1 cellular context compared by ENCODE assay signal in the genomic region with DNA sequence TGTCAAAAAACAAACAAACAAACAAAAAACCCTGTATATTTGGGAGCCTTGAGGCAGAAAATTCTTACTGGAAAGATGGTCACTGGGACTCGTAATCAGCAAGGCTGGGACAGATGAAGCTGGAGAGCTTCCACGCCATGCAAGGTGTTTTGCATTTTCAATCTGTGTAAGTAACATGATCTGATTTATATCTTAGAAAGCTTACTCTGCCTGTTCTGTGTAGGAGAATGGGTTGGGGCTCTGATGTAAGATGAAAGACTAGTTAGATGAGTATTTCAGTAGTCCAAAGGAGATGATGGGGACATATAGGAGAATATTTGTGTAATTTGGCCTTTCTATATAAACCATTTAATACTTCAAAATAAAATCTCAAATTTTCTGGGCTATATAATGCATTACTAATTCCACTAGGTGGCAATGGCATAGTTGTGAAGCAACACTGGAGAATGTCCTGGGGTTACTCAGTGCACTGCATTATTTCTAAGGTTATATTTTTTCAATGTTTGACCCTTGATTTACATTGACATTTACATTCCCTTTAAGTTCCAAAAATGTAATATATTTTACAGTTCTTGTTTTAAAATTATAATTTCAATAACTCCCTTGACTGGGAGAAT.
TF ChIP-seq lines count a peak whose summit lies in the region.

No MANE protein-coding gene starts in this region.

TF ChIP-seq in GM23338, 12 proteins besides CTCF, POLR2A, EP300 and RAD21 (continued from another document):
- TF ChIP-seq, protein P1, sequence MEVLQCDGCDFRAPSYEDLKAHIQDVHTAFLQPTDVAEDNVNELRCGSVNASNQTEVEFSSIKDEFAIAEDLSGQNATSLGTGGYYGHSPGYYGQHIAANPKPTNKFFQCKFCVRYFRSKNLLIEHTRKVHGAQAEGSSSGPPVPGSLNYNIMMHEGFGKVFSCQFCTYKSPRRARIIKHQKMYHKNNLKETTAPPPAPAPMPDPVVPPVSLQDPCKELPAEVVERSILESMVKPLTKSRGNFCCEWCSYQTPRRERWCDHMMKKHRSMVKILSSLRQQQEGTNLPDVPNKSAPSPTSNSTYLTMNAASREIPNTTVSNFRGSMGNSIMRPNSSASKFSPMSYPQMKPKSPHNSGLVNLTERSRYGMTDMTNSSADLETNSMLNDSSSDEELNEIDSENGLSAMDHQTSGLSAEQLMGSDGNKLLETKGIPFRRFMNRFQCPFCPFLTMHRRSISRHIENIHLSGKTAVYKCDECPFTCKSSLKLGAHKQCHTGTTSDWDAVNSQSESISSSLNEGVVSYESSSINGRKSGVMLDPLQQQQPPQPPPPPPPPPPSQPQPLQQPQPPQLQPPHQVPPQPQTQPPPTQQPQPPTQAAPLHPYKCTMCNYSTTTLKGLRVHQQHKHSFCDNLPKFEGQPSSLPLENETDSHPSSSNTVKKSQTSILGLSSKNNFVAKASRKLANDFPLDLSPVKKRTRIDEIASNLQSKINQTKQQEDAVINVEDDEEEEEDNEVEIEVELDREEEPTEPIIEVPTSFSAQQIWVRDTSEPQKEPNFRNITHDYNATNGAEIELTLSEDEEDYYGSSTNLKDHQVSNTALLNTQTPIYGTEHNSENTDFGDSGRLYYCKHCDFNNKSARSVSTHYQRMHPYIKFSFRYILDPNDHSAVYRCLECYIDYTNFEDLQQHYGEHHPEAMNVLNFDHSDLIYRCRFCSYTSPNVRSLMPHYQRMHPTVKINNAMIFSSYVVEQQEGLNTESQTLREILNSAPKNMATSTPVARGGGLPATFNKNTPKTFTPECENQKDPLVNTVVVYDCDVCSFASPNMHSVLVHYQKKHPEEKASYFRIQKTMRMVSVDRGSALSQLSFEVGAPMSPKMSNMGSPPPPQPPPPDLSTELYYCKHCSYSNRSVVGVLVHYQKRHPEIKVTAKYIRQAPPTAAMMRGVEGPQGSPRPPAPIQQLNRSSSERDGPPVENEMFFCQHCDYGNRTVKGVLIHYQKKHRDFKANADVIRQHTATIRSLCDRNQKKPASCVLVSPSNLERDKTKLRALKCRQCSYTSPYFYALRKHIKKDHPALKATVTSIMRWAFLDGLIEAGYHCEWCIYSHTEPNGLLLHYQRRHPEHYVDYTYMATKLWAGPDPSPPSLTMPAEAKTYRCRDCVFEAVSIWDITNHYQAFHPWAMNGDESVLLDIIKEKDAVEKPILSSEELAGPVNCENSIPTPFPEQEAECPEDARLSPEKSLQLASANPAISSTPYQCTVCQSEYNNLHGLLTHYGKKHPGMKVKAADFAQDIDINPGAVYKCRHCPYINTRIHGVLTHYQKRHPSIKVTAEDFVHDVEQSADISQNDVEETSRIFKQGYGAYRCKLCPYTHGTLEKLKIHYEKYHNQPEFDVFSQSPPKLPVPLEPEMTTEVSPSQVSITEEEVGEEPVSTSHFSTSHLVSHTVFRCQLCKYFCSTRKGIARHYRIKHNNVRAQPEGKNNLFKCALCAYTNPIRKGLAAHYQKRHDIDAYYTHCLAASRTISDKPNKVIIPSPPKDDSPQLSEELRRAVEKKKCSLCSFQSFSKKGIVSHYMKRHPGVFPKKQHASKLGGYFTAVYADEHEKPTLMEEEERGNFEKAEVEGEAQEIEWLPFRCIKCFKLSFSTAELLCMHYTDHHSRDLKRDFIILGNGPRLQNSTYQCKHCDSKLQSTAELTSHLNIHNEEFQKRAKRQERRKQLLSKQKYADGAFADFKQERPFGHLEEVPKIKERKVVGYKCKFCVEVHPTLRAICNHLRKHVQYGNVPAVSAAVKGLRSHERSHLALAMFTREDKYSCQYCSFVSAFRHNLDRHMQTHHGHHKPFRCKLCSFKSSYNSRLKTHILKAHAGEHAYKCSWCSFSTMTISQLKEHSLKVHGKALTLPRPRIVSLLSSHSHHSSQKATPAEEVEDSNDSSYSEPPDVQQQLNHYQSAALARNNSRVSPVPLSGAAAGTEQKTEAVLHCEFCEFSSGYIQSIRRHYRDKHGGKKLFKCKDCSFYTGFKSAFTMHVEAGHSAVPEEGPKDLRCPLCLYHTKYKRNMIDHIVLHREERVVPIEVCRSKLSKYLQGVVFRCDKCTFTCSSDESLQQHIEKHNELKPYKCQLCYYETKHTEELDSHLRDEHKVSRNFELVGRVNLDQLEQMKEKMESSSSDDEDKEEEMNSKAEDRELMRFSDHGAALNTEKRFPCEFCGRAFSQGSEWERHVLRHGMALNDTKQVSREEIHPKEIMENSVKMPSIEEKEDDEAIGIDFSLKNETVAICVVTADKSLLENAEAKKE (CRISPR knock-in tag; IDR thresholded peaks at IDR 0.05): no peak
- TF ChIP-seq ZNF114 (CRISPR knock-in tag; IDR thresholded peaks at IDR 0.05): no peak
